In genomic region chr15:75775296-75776074, GRCh38 we compare ENCODE assay signal across 15 cellular contexts.
A peak's percentile ranks its signal among the peaks of the same experiment; 100 is the strongest.
DNase-seq lines count a peak whose midpoint lies in the region; ATAC-seq, FAIRE-seq and TF ChIP-seq lines count a peak whose summit lies in the region.
"Had no signal": no experiment of that assay in that cellular context is flagged by ENCODE, and none has a peak within 500 bp of the region (broad histone marks: within the 10 kb centered on the region; RNA-seq: fewer than 3 reads in every experiment).

No MANE protein-coding gene starts in this region.

- peaks cover 23% of the 10 kb centered on the region for H3K4me1 Mint-ChIP-seq in activated T-cell treated with anti-CD3 and anti-CD28 coated beads, Interleukin-2, amount 50 U/mL, for 72 hours (ENCODE audit: low read depth)
- peaks cover 0 to 14% of the 10 kb centered on the region in 2 donors for H3K4me1 Mint-ChIP-seq in stimulated activated naive B cell treated with anti-CD40 and anti-IgM and Interleukin-4, amounts not matched to agents 10 μg/mL and 1 μg/mL and 100 μg/mL, for 72 hours
- H3K4me1 Mint-ChIP-seq in chondrocyte (ENCODE audit: low read depth) = peaks cover 37% of the 10 kb centered on the region

- H3K27me3 ChIP-seq in H1 (replicated peaks in 1 of 4; ENCODE audit: control insufficient read depth in 3 of 4, extremely low read depth in 1 of 4, insufficient read depth in 3 of 4, low read length in 3 of 4) = no peaks in the 10 kb centered on the region
- H3K27me3 ChIP-seq: upper lobe of right lung had no signal

- CTCF ChIA-PET in H1 (lab: Charles Lee; ENCODE audit: partially characterized antibody) = interaction anchor here (0.5 to 1.4 kb wide), 6 partner anchors 11 to 364 kb away, joined by 3 to 4 read pairs (median 3); no protein-coding TSS in a partner anchor

- no peak overlapping the region for H3K23ac ChIP-seq in H1 (ENCODE audit: insufficient read length)

- H3K56ac ChIP-seq in H1 (replicated peaks; ENCODE audit: insufficient read length, low read depth, low read length) = no peak overlapping the region

- peak; percentile 15 to 17 for DNase-seq in activated T-cell treated with anti-CD3 and anti-CD28 coated beads, Interleukin-2, amount 50 U/mL, for 48 hours
- DNase-seq in activated T-cell treated with anti-CD3 and anti-CD28 coated beads, Interleukin-2, amount 50 U/mL, for 72 hours = no peak
- DNase-seq in NCI-H226 (peak; percentile 47), H1 (ENCODE audit: low read depth in 1 of 2, low spot score in 2 of 2) (peak in 1 of 2 experiments; percentile 61), chondrocyte (ENCODE audit: low spot score) (no peak), activated gamma-delta T cell (lab: John Stamatoyannopoulos, UW) (no peak)
- no peak for DNase-seq in stimulated activated naive B cell treated with anti-CD40 and anti-IgM and Interleukin-4, amounts not matched to agents 10 μg/mL and 1 μg/mL and 100 μg/mL, for 72 hours
- DNase-seq: activated CD4-positive, alpha-beta T cell treated with anti-CD3 and anti-CD28 coated beads, Interleukin-2, amount 10 ng/mL, durations not matched to agents 7 days and 5 days; activated naive CD8-positive, alpha-beta T cell treated with anti-CD3 and anti-CD28 coated beads for 36 hours; cortex of kidney; NCI-H2171 treated with DMSO at 0.1 percent for 48 hours; upper lobe of right lung had no signal

- FAIRE-seq in H1 (lab: Jason Lieb, UNC) = no peak

- 0 out of 2 replicates have a peak overlapping the region, but pooled peaks have one; percentile 18 for H2BK20ac ChIP-seq in H1 (ENCODE audit: low read length)

- H2BK12ac ChIP-seq in H1 (ENCODE audit: low read depth, low read length) = peak overlapping the region; percentile 75

- H3K27ac Mint-ChIP-seq in activated T-cell treated with anti-CD3 and anti-CD28 coated beads, Interleukin-2, amount 50 U/mL, for 72 hours = no peak overlapping the region
- H3K27ac Mint-ChIP-seq in stimulated activated naive B cell treated with anti-CD40 and anti-IgM and Interleukin-4, amounts not matched to agents 10 μg/mL and 1 μg/mL and 100 μg/mL, for 72 hours = peak overlapping the region; percentile 47
- no peak overlapping the region for H3K27ac Mint-ChIP-seq in chondrocyte (ENCODE audit: unreplicated experiment)
- H3K27ac Mint-ChIP-seq: activated CD4-positive, alpha-beta T cell treated with anti-CD3 and anti-CD28 coated beads, Interleukin-2, amount 10 ng/mL, durations not matched to agents 7 days and 5 days; activated naive CD8-positive, alpha-beta T cell treated with anti-CD3 and anti-CD28 coated beads for 36 hours had no signal

- peak overlapping the region; percentile 35 for H4K91ac ChIP-seq in H1 (replicated peaks; ENCODE audit: insufficient read length, low read length)

- H3K4ac ChIP-seq in H1 (replicated peaks; ENCODE audit: insufficient read length, low read depth, low read length) = no peak overlapping the region

- no peaks in the 10 kb centered on the region for H3K23me2 ChIP-seq in H1 (ENCODE audit: low read depth, low read length)

- WGBS in H1 (ENCODE audit: extremely low coverage in 1 of 2, insufficient coverage in 1 of 2, insufficient read length in 1 of 2, insufficient replicate concordance in 2 of 2, low coverage in 1 of 2, low lambda C conversion rate in 2 of 2, missing lambda C conversion rate in 1 of 2), 2 experiments = 83% methylated on average over 8 of the region's 9 CpGs; no CpG with 5 or more reads in 1 of the 2 experiments

- H2BK5ac ChIP-seq in H1 (ENCODE audit: low read depth, low read length) = no peak overlapping the region

- no peaks in the 10 kb centered on the region for H3K79me2 ChIP-seq in H1 (ENCODE audit: control insufficient read depth in 1 of 2, insufficient read depth in 2 of 2, low read length in 2 of 2)

- ATAC-seq in activated T-cell treated with anti-CD3 and anti-CD28 coated beads, Interleukin-2, amount 50 U/mL, for 72 hours (replicated peaks in 1 of 2) = no peak
- ATAC-seq in stimulated activated naive B cell treated with anti-CD40 and anti-IgM and Interleukin-4, amounts not matched to agents 10 μg/mL and 1 μg/mL and 100 μg/mL, for 72 hours (replicated peaks) = no peak
- no peak for ATAC-seq in GM21360 (IDR thresholded peaks at IDR 0.05; ENCODE audit: unreplicated experiment)
- ATAC-seq: natural killer cell treated with Interleukin-12 subunit alpha and Interleukin-12 subunit beta and Interleukin-15 and Interleukin-18, amount 100 ng/mL, for 72 hours; upper lobe of right lung had no signal

- POLR2A ChIA-PET in H1 (lab: Charles Lee; ENCODE audit: partially characterized antibody) = interaction anchor here (0.7 to 0.8 kb wide), 3 partner anchors 12 to 146 kb away, joined by 3 read pairs; no protein-coding TSS in a partner anchor

- no peak overlapping the region for H3K4me2 ChIP-seq in H1 (ENCODE audit: insufficient read depth in 1 of 2, low read depth in 2 of 2, low read length in 2 of 2)

- H3K79me1 ChIP-seq in H1 (ENCODE audit: low read depth, low read length) = no peaks in the 10 kb centered on the region

- H3K36me3 Mint-ChIP-seq in activated T-cell treated with anti-CD3 and anti-CD28 coated beads, Interleukin-2, amount 50 U/mL, for 72 hours (ENCODE audit: insufficient read depth in 2 of 2) = no peaks in the 10 kb centered on the region
- H3K36me3 Mint-ChIP-seq in stimulated activated naive B cell treated with anti-CD40 and anti-IgM and Interleukin-4, amounts not matched to agents 10 μg/mL and 1 μg/mL and 100 μg/mL, for 72 hours = no peaks in the 10 kb centered on the region
- no peaks in the 10 kb centered on the region for H3K36me3 Mint-ChIP-seq in chondrocyte (ENCODE audit: low read depth)
- H3K36me3 Mint-ChIP-seq: activated naive CD8-positive, alpha-beta T cell treated with anti-CD3 and anti-CD28 coated beads for 36 hours; natural killer cell treated with Interleukin-12 subunit alpha and Interleukin-12 subunit beta and Interleukin-15 and Interleukin-18, amount 100 ng/mL, for 72 hours had no signal

- H3K4me3 Mint-ChIP-seq in activated T-cell treated with anti-CD3 and anti-CD28 coated beads, Interleukin-2, amount 50 U/mL, for 72 hours = no peak overlapping the region
- H3K4me3 Mint-ChIP-seq in stimulated activated naive B cell treated with anti-CD40 and anti-IgM and Interleukin-4, amounts not matched to agents 10 μg/mL and 1 μg/mL and 100 μg/mL, for 72 hours = no peak overlapping the region
- no peak overlapping the region for H3K4me3 Mint-ChIP-seq in chondrocyte (ENCODE audit: unreplicated experiment)
- H3K4me3 Mint-ChIP-seq: activated CD4-positive, alpha-beta T cell treated with anti-CD3 and anti-CD28 coated beads, Interleukin-2, amount 10 ng/mL, durations not matched to agents 7 days and 5 days; activated naive CD8-positive, alpha-beta T cell treated with anti-CD3 and anti-CD28 coated beads for 36 hours; natural killer cell treated with Interleukin-12 subunit alpha and Interleukin-12 subunit beta and Interleukin-15 and Interleukin-18, amount 100 ng/mL, for 72 hours had no signal

- peak overlapping the region; percentile 48; the same call in 1 of the 2 replicates for H3K18ac ChIP-seq in H1 (ENCODE audit: extremely low read depth, low read length)

- H3K9me3 Mint-ChIP-seq in activated T-cell treated with anti-CD3 and anti-CD28 coated beads, Interleukin-2, amount 50 U/mL, for 72 hours = no peaks in the 10 kb centered on the region
- H3K9me3 Mint-ChIP-seq in stimulated activated naive B cell treated with anti-CD40 and anti-IgM and Interleukin-4, amounts not matched to agents 10 μg/mL and 1 μg/mL and 100 μg/mL, for 72 hours = no peaks in the 10 kb centered on the region
- H3K9me3 Mint-ChIP-seq in chondrocyte (ENCODE audit: low read depth) = no peaks in the 10 kb centered on the region
- H3K9me3 Mint-ChIP-seq: activated CD4-positive, alpha-beta T cell treated with anti-CD3 and anti-CD28 coated beads, Interleukin-2, amount 10 ng/mL, durations not matched to agents 7 days and 5 days; activated naive CD8-positive, alpha-beta T cell treated with anti-CD3 and anti-CD28 coated beads for 36 hours; natural killer cell treated with Interleukin-12 subunit alpha and Interleukin-12 subunit beta and Interleukin-15 and Interleukin-18, amount 100 ng/mL, for 72 hours had no signal

- H4K5ac ChIP-seq in H1 (ENCODE audit: insufficient read length, low read depth, low read length) = no peak overlapping the region

- peaks cover 0 to 10% (median 6%) of the 10 kb centered on the region in 4 experiments; a peak in 4 of 7 replicates for H3K4me1 ChIP-seq in H1 (replicated peaks in 1 of 4; ENCODE audit: control insufficient read depth in 3 of 4, insufficient read depth in 4 of 4, low read length in 3 of 4)
- H3K4me1 ChIP-seq: upper lobe of right lung had no signal

- peak overlapping the region; percentile 53; the same call in 1 of the 2 replicates for H4K8ac ChIP-seq in H1 (ENCODE audit: extremely low read depth, insufficient read depth, low read length)

- TF ChIP-seq POLR2A in H1 (IDR thresholded peaks at IDR 0.05; ENCODE audit: control extremely low read depth in 1 of 2, low read depth in 2 of 2, low read length in 2 of 2) = peak in 1 of 2 experiments; percentile 51; a peak in 1 of 3 replicates

- no peak overlapping the region for H3K14ac ChIP-seq in H1 (ENCODE audit: insufficient read length)

- TF ChIP-seq CTCF in H1 (IDR thresholded peaks at IDR 0.05; ENCODE audit: control extremely low read depth in 1 of 3, insufficient read depth in 1 of 3, low read depth in 1 of 3, low read length in 3 of 3) (no peak), chondrocyte (IDR thresholded peaks at IDR 0.05) (no peak)

- no peaks in the 10 kb centered on the region for H3K36me3 ChIP-seq in H1 (ENCODE audit: control insufficient read depth in 2 of 4, insufficient read depth in 4 of 4, low read length in 3 of 4)
- H3K36me3 ChIP-seq: upper lobe of right lung had no signal

- H2BK15ac ChIP-seq in H1 (ENCODE audit: low read length) = no peak overlapping the region

- H3K27ac ChIP-seq in H1 (ENCODE audit: low read depth, low read length) = no peak overlapping the region
- H3K27ac ChIP-seq: SK-N-MC, upper lobe of right lung had no signal

- H2AFZ ChIP-seq in H1 (ENCODE audit: low read length) = no peak overlapping the region

- TF ChIP-seq RAD21 in H1 (IDR thresholded peaks at IDR 0.05 in 1 of 2, conservative IDR thresholded peaks at IDR 0.05 in 1 of 2; ENCODE audit: low read depth in 2 of 2, low read length in 2 of 2) = no peak

- H4K20me1 ChIP-seq in H1 (replicated peaks in 1 of 2; ENCODE audit: control insufficient read depth in 1 of 2, insufficient read depth in 2 of 2, low read length in 2 of 2) = no peaks in the 10 kb centered on the region

- H3K4me3 ChIP-seq in H1 (ENCODE audit: extremely low read depth in 1 of 4, insufficient read depth in 2 of 4, low read depth in 3 of 4, low read length in 4 of 4) = no peak overlapping the region
- H3K4me3 ChIP-seq: SK-N-MC, upper lobe of right lung had no signal

- no peaks in the 10 kb centered on the region for H3K9me3 ChIP-seq in H1 (ENCODE audit: insufficient read depth in 2 of 2, low read depth in 1 of 2, low read length in 1 of 2)
- H3K9me3 ChIP-seq: upper lobe of right lung had no signal

- no peak overlapping the region for H2AK5ac ChIP-seq in H1 (ENCODE audit: low read depth, low read length)

- TF ChIP-seq EP300 in H1 (IDR thresholded peaks at IDR 0.05; ENCODE audit: borderline replicate concordance in 1 of 2, low read depth in 2 of 2, low read length in 2 of 2) = no peak

- H2BK120ac ChIP-seq in H1 (replicated peaks; ENCODE audit: low read depth, low read length) = no peak overlapping the region

- H3K27me3 Mint-ChIP-seq in activated T-cell treated with anti-CD3 and anti-CD28 coated beads, Interleukin-2, amount 50 U/mL, for 72 hours (ENCODE audit: low read depth) = peaks cover 13% of the 10 kb centered on the region
- peaks cover 11 to 15% of the 10 kb centered on the region in 2 donors for H3K27me3 Mint-ChIP-seq in stimulated activated naive B cell treated with anti-CD40 and anti-IgM and Interleukin-4, amounts not matched to agents 10 μg/mL and 1 μg/mL and 100 μg/mL, for 72 hours
- no peaks in the 10 kb centered on the region for H3K27me3 Mint-ChIP-seq in chondrocyte (ENCODE audit: low read depth)
- H3K27me3 Mint-ChIP-seq: activated naive CD8-positive, alpha-beta T cell treated with anti-CD3 and anti-CD28 coated beads for 36 hours had no signal

- H3K9ac ChIP-seq in H1 (replicated peaks in 1 of 4; ENCODE audit: extremely low read depth in 1 of 4, low read depth in 3 of 4, low read length in 3 of 4) = no peak overlapping the region

Comparison
In these comparisons a context has a peak if more than half of its experiments do, and no peak if none do; other contexts are left out.
1. DNase-seq: peak in activated T-cell treated with anti-CD3 and anti-CD28 coated beads, Interleukin-2, amount 50 U/mL, for 48 hours (2 of 2) and NCI-H226 (single experiment); none in activated T-cell treated with anti-CD3 and anti-CD28 coated beads, Interleukin-2, amount 50 U/mL, for 72 hours (0 of 2), stimulated activated naive B cell treated with anti-CD40 and anti-IgM and Interleukin-4, amounts not matched to agents 10 μg/mL and 1 μg/mL and 100 μg/mL, for 72 hours (single experiment), chondrocyte (single experiment) and activated gamma-delta T cell (single experiment).